In genomic region chr10:101607124-101607523, GRCh38 we compare ENCODE assay signal across 28 cellular contexts. TPM values are rescaled to one million over a fixed set of nuclear protein-coding genes. Genes with fewer than 3 reads are reported as not detected.
A peak's percentile ranks its signal among the peaks of the same experiment; 100 is the strongest.
DNase-seq lines count a peak whose midpoint lies in the region; ATAC-seq and TF ChIP-seq lines count a peak whose summit lies in the region.
"Had no signal": no experiment of that assay in that cellular context is flagged by ENCODE, and none has a peak within 500 bp of the region (broad histone marks: within the 10 kb centered on the region; RNA-seq: fewer than 3 reads in every experiment).

No MANE protein-coding gene starts in this region.

- no peaks in the 10 kb centered on the region for H3K27me3 Mint-ChIP-seq in activated naive CD8-positive, alpha-beta T cell
- H3K27me3 Mint-ChIP-seq in activated naive CD8-positive, alpha-beta T cell treated with anti-CD3 and anti-CD28 coated beads for 36 hours = no peaks in the 10 kb centered on the region
- no peaks in the 10 kb centered on the region for H3K27me3 Mint-ChIP-seq in central memory CD8-positive, alpha-beta T cell
- H3K27me3 Mint-ChIP-seq: activated naive CD4-positive, alpha-beta T cell treated with anti-CD3 and anti-CD28 coated beads, Interleukin-2, amount 50 U/mL, for 24 hours; CD4-positive, CD25-positive, alpha-beta regulatory T cell had no signal

- H3K27me3 ChIP-seq in heart right ventricle = no peaks in the 10 kb centered on the region
- H3K27me3 ChIP-seq: pancreas, SJSA1, testis had no signal

- peak overlapping the region; percentile 41 for H3K27ac Mint-ChIP-seq in activated naive CD8-positive, alpha-beta T cell
- H3K27ac Mint-ChIP-seq in activated naive CD8-positive, alpha-beta T cell treated with anti-CD3 and anti-CD28 coated beads for 36 hours = no peak overlapping the region
- peak overlapping the region; percentile 10 for H3K27ac Mint-ChIP-seq in central memory CD8-positive, alpha-beta T cell (ENCODE audit: low read depth)
- H3K27ac Mint-ChIP-seq: HFFc6 had no signal

- TF ChIP-seq CTCF in heart right ventricle (IDR thresholded peaks at IDR 0.05) = no peak

- no peak overlapping the region for H3K4me3 Mint-ChIP-seq in activated naive CD8-positive, alpha-beta T cell
- H3K4me3 Mint-ChIP-seq in activated naive CD8-positive, alpha-beta T cell treated with anti-CD3 and anti-CD28 coated beads for 36 hours = no peak overlapping the region
- no peak overlapping the region for H3K4me3 Mint-ChIP-seq in central memory CD8-positive, alpha-beta T cell
- H3K4me3 Mint-ChIP-seq: activated naive CD4-positive, alpha-beta T cell treated with anti-CD3 and anti-CD28 coated beads, Interleukin-2, amount 50 U/mL, for 24 hours; CD4-positive, CD25-positive, alpha-beta regulatory T cell; HFFc6 had no signal

- WGBS in heart right ventricle, 2 donors = 39 to 54% methylated on average over 2 of the region's 2 CpGs

- no peaks in the 10 kb centered on the region for H3K9me3 Mint-ChIP-seq in activated naive CD8-positive, alpha-beta T cell (ENCODE audit: low read depth)
- H3K9me3 Mint-ChIP-seq in activated naive CD8-positive, alpha-beta T cell treated with anti-CD3 and anti-CD28 coated beads for 36 hours = no peaks in the 10 kb centered on the region
- H3K9me3 Mint-ChIP-seq in central memory CD8-positive, alpha-beta T cell = no peaks in the 10 kb centered on the region
- H3K9me3 Mint-ChIP-seq: activated naive CD4-positive, alpha-beta T cell treated with anti-CD3 and anti-CD28 coated beads, Interleukin-2, amount 50 U/mL, for 24 hours; CD4-positive, CD25-positive, alpha-beta regulatory T cell; HFFc6 had no signal

- H3K4me1 ChIP-seq in heart right ventricle = peaks cover 0 to 11% (median 3%) of the 10 kb centered on the region in 9 donors
- H3K4me1 ChIP-seq: A549, lower lobe of right lung, pancreas, testis had no signal

- peaks cover 0 to 83% (median 43%) of the 10 kb centered on the region in 9 donors for H3K36me3 ChIP-seq in heart right ventricle

- no peak for ATAC-seq in central memory CD8-positive, alpha-beta T cell (replicated peaks; ENCODE audit: extremely low read depth, poor library complexity, severe bottlenecking)
- ATAC-seq in heart right ventricle = no peak
- ATAC-seq: A549, lower lobe of right lung, mucosa of descending colon, pancreas had no signal

- no peaks in the 10 kb centered on the region for H3K9me3 ChIP-seq in heart right ventricle
- H3K9me3 ChIP-seq: A549, lower lobe of right lung, mucosa of descending colon, pancreas, SJSA1, testis had no signal

- H3K4me1 Mint-ChIP-seq in activated naive CD8-positive, alpha-beta T cell (ENCODE audit: low read depth) = peaks cover 3% of the 10 kb centered on the region
- peaks cover 5% of the 10 kb centered on the region for H3K4me1 Mint-ChIP-seq in activated naive CD8-positive, alpha-beta T cell treated with anti-CD3 and anti-CD28 coated beads for 36 hours
- peaks cover 10% of the 10 kb centered on the region for H3K4me1 Mint-ChIP-seq in central memory CD8-positive, alpha-beta T cell

- no peak overlapping the region for H3K4me3 ChIP-seq in heart right ventricle
- H3K4me3 ChIP-seq: A549, coronary artery, lower lobe of right lung, mucosa of descending colon, pancreas, SJSA1, testis had no signal

- no peak overlapping the region for H3K27ac ChIP-seq in heart right ventricle
- H3K27ac ChIP-seq: A549, coronary artery, lower lobe of right lung, pancreas, RWPE1, SJSA1, testis had no signal

- H3K36me3 Mint-ChIP-seq in activated naive CD8-positive, alpha-beta T cell = no peaks in the 10 kb centered on the region
- peaks cover 6% of the 10 kb centered on the region for H3K36me3 Mint-ChIP-seq in activated naive CD8-positive, alpha-beta T cell treated with anti-CD3 and anti-CD28 coated beads for 36 hours
- peaks cover 25% of the 10 kb centered on the region for H3K36me3 Mint-ChIP-seq in central memory CD8-positive, alpha-beta T cell (ENCODE audit: insufficient read depth)

- no peak for DNase-seq in activated naive CD8-positive, alpha-beta T cell treated with anti-CD3 and anti-CD28 coated beads for 36 hours
- no peak for DNase-seq in central memory CD8-positive, alpha-beta T cell (ENCODE audit: low spot score in 2 of 2)
- DNase-seq in islet precursor cell = peak; percentile 68
- DNase-seq in NCI-H748 (lab: John Stamatoyannopoulos, UW; ENCODE audit: unreplicated experiment) = no peak
- DNase-seq in foreskin melanocyte = no peak
- no peak for DNase-seq in activated effector memory CD4-positive, alpha-beta T cell treated with Interleukin-2 at 50 U/mL for 16 hours
- no peak for DNase-seq in heart right ventricle
- DNase-seq: AML-193; aorta; CD4-positive, CD25-positive, alpha-beta regulatory T cell; GOT3; HFFc6; KBM-7; lower lobe of right lung; mucosa of descending colon; NCI-H1105; NCI-H187; NCI-H2171; NCI-H510A; pancreas; stimulated activated naive CD4-positive, alpha-beta T cell; testis had no signal

- intact Hi-C loops in heart right ventricle (cut with DNase I) = loop anchor here in 4 of 10 donors (10.0 kb wide), 3 partner anchors 168 to 468 kb away; partner anchors contain the start of gene FGF8 (in 1 of the 4)

RNA-seq across cellular contexts. Expression of gene DPCD, which starts 19.0 kb away (rescaled TPM):
- total RNA-seq in activated naive CD8-positive, alpha-beta T cell treated with anti-CD3 and anti-CD28 coated beads for 36 hours = 10 to 100 TPM; 20.4 to 22.9 TPM
- total RNA-seq in heart right ventricle = 10 to 100 TPM; 12.9 to 32.0 (median 24.6) TPM
- 10 to 100 TPM; 25.1 to 46.8 TPM for polyA plus RNA-seq in heart right ventricle
- total RNA-seq: CD4-positive, CD25-positive, alpha-beta regulatory T cell had no signal

RNA-seq across cellular contexts. Expression of gene POLL, which starts 19.1 kb away (rescaled TPM):
- 10 to 100 TPM; 27.4 to 28.6 TPM for total RNA-seq in activated naive CD8-positive, alpha-beta T cell treated with anti-CD3 and anti-CD28 coated beads for 36 hours
- 10 to 100 TPM; 13.8 to 23.0 (median 17.1) TPM for total RNA-seq in heart right ventricle
- polyA plus RNA-seq in heart right ventricle = 10 to 100 TPM; 13.1 to 27.9 TPM
